Comparison of ENCODE assay signal across 24 cellular contexts in genomic region chr16:54353097-54353496, GRCh38.
"Had no signal": no experiment of that assay in that cellular context is flagged by ENCODE, and none has a peak within 500 bp of the region (broad histone marks: within the 10 kb centered on the region; RNA-seq: fewer than 3 reads in every experiment).

No MANE protein-coding gene starts in this region.

- H3K27ac ChIP-seq: neutrophil, pancreas, psoas muscle, right lobe of liver, sigmoid colon, stomach, thoracic aorta, thyroid gland, tibial nerve, upper lobe of left lung, vagina had no signal

- ATAC-seq: natural killer cell treated with Interleukin-12 subunit alpha and Interleukin-12 subunit beta and Interleukin-15 and Interleukin-18, amount 100 ng/mL, for 72 hours; pancreas; psoas muscle; right cardiac atrium; right lobe of liver; stimulated activated effector memory CD8-positive, alpha-beta T cell treated with anti-CD3 and anti-CD28 coated beads, Interleukin-12 subunit alpha, Interleukin-12 subunit beta, amount 100 ng/mL, for 72 hours; stimulated activated naive B cell treated with anti-CD40 and anti-IgM and Interleukin-4, amounts not matched to agents 10 μg/mL and 1 μg/mL and 100 μg/mL, for 72 hours had no signal

- DNase-seq: nephron progenitor cell; nucleus accumbens; pancreas; psoas muscle; right cardiac atrium; right lobe of liver; sigmoid colon; small intestine; stimulated activated CD4-positive, alpha-beta T cell treated with anti-CD3 and anti-CD28 coated beads, Interleukin-15, amount 100 ng/mL, for 24 hours; stimulated activated CD4-positive, alpha-beta T cell treated with anti-CD3 and anti-CD28 coated beads, Interleukin-2, amount 100 ng/mL, for 24 hours; stimulated activated CD4-positive, alpha-beta T cell treated with anti-CD3 and anti-CD28 coated beads, Interleukin-2, amount 100 ng/mL, for 48 hours; stimulated activated CD4-positive, alpha-beta T cell treated with anti-CD3 and anti-CD28 coated beads, Interleukin-4, amount 100 ng/mL, for 24 hours; stimulated activated naive B cell treated with anti-CD40 and anti-IgM and Interleukin-4, amounts not matched to agents 10 μg/mL and 1 μg/mL and 100 μg/mL, for 72 hours; stimulated activated naive CD4-positive, alpha-beta T cell treated with Interleukin-2 at 50 U/mL for 16 hours; stomach; thyroid gland; trophoblast cell; upper lobe of left lung had no signal
